Comparison of ENCODE assay signal across 27 cellular contexts in the genomic region with DNA sequence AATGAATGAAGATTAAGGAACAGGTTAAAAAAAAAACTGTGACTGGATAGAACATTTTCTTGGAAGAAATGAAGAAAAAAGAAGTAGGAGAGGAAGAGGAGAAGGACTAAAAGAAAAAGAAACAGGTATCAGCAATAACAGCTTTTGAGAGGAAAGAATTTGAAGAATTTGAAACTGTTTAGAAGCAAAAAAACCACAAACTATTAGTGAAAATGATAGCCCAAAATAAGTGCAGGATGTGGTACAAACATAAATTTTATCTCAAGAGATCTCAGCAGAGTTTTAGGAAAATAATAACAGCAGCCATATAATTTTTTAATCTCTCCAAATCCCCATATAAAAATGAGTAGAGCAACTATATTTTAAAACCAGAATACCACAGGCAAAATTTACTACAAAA. TPM values are rescaled to one million over a fixed set of nuclear protein-coding genes. Genes with fewer than 3 reads are reported as not detected.
"Had no signal": no experiment of that assay in that cellular context is flagged by ENCODE, and none has a peak within 500 bp of the region (broad histone marks: within the 10 kb centered on the region; RNA-seq: fewer than 3 reads in every experiment).

No MANE protein-coding gene starts in this region.

- H3K36me3 Mint-ChIP-seq: naive B cell had no signal

- H3K4me1 ChIP-seq: colonic mucosa, parathyroid adenoma, psoas muscle, transverse colon had no signal

- H3K9ac ChIP-seq: parathyroid adenoma had no signal

- H2AFZ ChIP-seq: parathyroid adenoma had no signal

- H3K27ac ChIP-seq: colonic mucosa, dorsolateral prefrontal cortex, heart left ventricle, parathyroid adenoma, psoas muscle, skin epidermis, stomach, thoracic aorta, transverse colon had no signal

- H3K9me3 ChIP-seq: colonic mucosa, psoas muscle, thoracic aorta, transverse colon had no signal

- H3K4me3 Mint-ChIP-seq: naive B cell, nephron had no signal

- H3K9me3 Mint-ChIP-seq: naive B cell had no signal

- H3K27me3 ChIP-seq: colonic mucosa, dorsolateral prefrontal cortex, heart left ventricle, stomach, transverse colon had no signal

- H3K4me1 Mint-ChIP-seq: nephron had no signal

- H3K79me2 ChIP-seq: parathyroid adenoma had no signal

- H3K27ac Mint-ChIP-seq: nephron had no signal

- H3K4me3 ChIP-seq: colonic mucosa, dorsolateral prefrontal cortex, heart left ventricle, lung, psoas muscle, skin epidermis, stomach, thoracic aorta, transverse colon had no signal

- ATAC-seq: esophagus mucosa, heart left ventricle, left colon, left ventricle myocardium superior, psoas muscle, sciatic nerve had no signal

- H3K36me3 ChIP-seq: colonic mucosa, heart left ventricle, stomach, thoracic aorta, transverse colon had no signal

- DNase-seq: colonic mucosa; dorsolateral prefrontal cortex; effector CD8-positive, alpha-beta T cell; heart left ventricle; hippocampal formation; left colon; left ventricle myocardium superior; naive B cell; occipital lobe; psoas muscle; retina; stimulated activated CD4-positive, alpha-beta T cell treated with anti-CD3 and anti-CD28 coated beads, Interleukin-12 subunit alpha, Interleukin-12 subunit beta, amount 100 ng/mL, for 4 hours; stimulated activated naive CD4-positive, alpha-beta T cell; stomach; substantia nigra; transverse colon had no signal

RNA-seq across cellular contexts. Expression of gene A4GNT, which starts 8.8 kb away (rescaled TPM):
- total RNA-seq: colonic mucosa, esophagus mucosa, fibroblast of lung, frontal cortex, glomerular endothelial cell, heart left ventricle, kidney epithelial cell, left colon, left ventricle myocardium superior, occipital lobe, psoas muscle, sciatic nerve, thoracic aorta, transverse colon had no signal
- polyA plus RNA-seq: fibroblast of lung, heart left ventricle, psoas muscle had no signal
